Comparison of ENCODE assay signal across 1 cellular context in genomic region chr5:2038337-2039179, GRCh38.
A peak's percentile ranks its signal among the peaks of the same experiment; 100 is the strongest.
TF ChIP-seq lines count a peak whose summit lies in the region.

No MANE protein-coding gene starts in this region.

TF ChIP-seq in K562, 482 proteins besides CTCF, POLR2A, EP300 and RAD21 (continued from another document and continues in another):
- no peak for TF ChIP-seq CHAMP1 (IDR thresholded peaks at IDR 0.05)
- TF ChIP-seq RBM15 (IDR thresholded peaks at IDR 0.05; ENCODE audit: insufficient read depth, low read length): no peak
- no peak for TF ChIP-seq CREBBP (IDR thresholded peaks at IDR 0.05; ENCODE audit: low read depth, low read length)
- no peak for TF ChIP-seq SMARCA5 (IDR thresholded peaks at IDR 0.05)
- TF ChIP-seq ILK (tag; IDR thresholded peaks at IDR 0.05; ENCODE audit: borderline replicate concordance, low read depth): no peak
- TF ChIP-seq GTF2B (IDR thresholded peaks at IDR 0.05; ENCODE audit: extremely low read depth, insufficient read length): no peak
- no peak for TF ChIP-seq POLR3G (IDR thresholded peaks at IDR 0.05; ENCODE audit: extremely low read depth, insufficient read length, insufficient replicate concordance)
- TF ChIP-seq COPS2 (conservative IDR thresholded peaks at IDR 0.05): no peak
- no peak for TF ChIP-seq ZBTB11 (CRISPR knock-in tag; IDR thresholded peaks at IDR 0.05)
- TF ChIP-seq ZNF431 (CRISPR knock-in tag; IDR thresholded peaks at IDR 0.05): no peak
- TF ChIP-seq ETV1 (tag; conservative IDR thresholded peaks at IDR 0.05; ENCODE audit: low read depth): no peak
- TF ChIP-seq TSC22D4 (tag; IDR thresholded peaks at IDR 0.05): no peak
- TF ChIP-seq ID3 (CRISPR knock-in tag; IDR thresholded peaks at IDR 0.05): no peak
- TF ChIP-seq ID3 (tag; IDR thresholded peaks at IDR 0.05): no peak
- no peak for TF ChIP-seq DNMT1 (IDR thresholded peaks at IDR 0.05)
- TF ChIP-seq ZKSCAN1 (IDR thresholded peaks at IDR 0.05; ENCODE audit: low read depth, low read length): no peak
- TF ChIP-seq SFPQ (IDR thresholded peaks at IDR 0.05; ENCODE audit: low read depth, low read length): no peak
- 0 out of 2 replicates have a peak, but pooled peaks have one; percentile 37 for TF ChIP-seq SMAD4 (CRISPR knock-in tag; conservative IDR thresholded peaks at IDR 0.05)
- no peak for TF ChIP-seq ELK3 (CRISPR knock-in tag; IDR thresholded peaks at IDR 0.05)
- no peak for TF ChIP-seq ZNF511 (CRISPR knock-in tag; IDR thresholded peaks at IDR 0.05)
- no peak for TF ChIP-seq ZNF57 (CRISPR knock-in tag; IDR thresholded peaks at IDR 0.05)
- TF ChIP-seq RBM34 (IDR thresholded peaks at IDR 0.05; ENCODE audit: borderline replicate concordance, insufficient read depth, low read length): no peak
- no peak for TF ChIP-seq TAL1 (IDR thresholded peaks at IDR 0.05)
- no peak for TF ChIP-seq AFF1 (IDR thresholded peaks at IDR 0.05; ENCODE audit: low read depth in 1 of 2, partially characterized antibody in 2 of 2)
- no peak for TF ChIP-seq SNIP1 (IDR thresholded peaks at IDR 0.05; ENCODE audit: low read depth)
- no peak for TF ChIP-seq SLC30A9 (CRISPR knock-in tag; IDR thresholded peaks at IDR 0.05)
- TF ChIP-seq ZBTB17 (CRISPR knock-in tag; IDR thresholded peaks at IDR 0.05): no peak
- no peak for TF ChIP-seq HMG20B (CRISPR knock-in tag; IDR thresholded peaks at IDR 0.05)
- no peak for TF ChIP-seq CSDE1 (IDR thresholded peaks at IDR 0.05)
- TF ChIP-seq CBX5 (IDR thresholded peaks at IDR 0.05; ENCODE audit: borderline replicate concordance, low read depth): no peak
- TF ChIP-seq BCLAF1 (IDR thresholded peaks at IDR 0.05; ENCODE audit: borderline replicate concordance in 1 of 2, control insufficient read depth in 1 of 2, low read depth in 2 of 2, low read length in 1 of 2): no peak
- 0 out of 2 replicates have a peak, but pooled peaks have one; percentile 30 for TF ChIP-seq GATAD2B (IDR thresholded peaks at IDR 0.05; ENCODE audit: borderline replicate concordance)
- no peak for TF ChIP-seq ZNF780A (CRISPR knock-in tag; IDR thresholded peaks at IDR 0.05)
- TF ChIP-seq CEBPZ (IDR thresholded peaks at IDR 0.05; ENCODE audit: borderline replicate concordance, low read depth, low read length): no peak
- no peak for TF ChIP-seq ELF4 (CRISPR knock-in tag; IDR thresholded peaks at IDR 0.05)
- no peak for TF ChIP-seq MTF1 (CRISPR knock-in tag; IDR thresholded peaks at IDR 0.05; ENCODE audit: borderline replicate concordance)
- TF ChIP-seq ZNF143 (CRISPR knock-in tag; IDR thresholded peaks at IDR 0.05): no peak
- TF ChIP-seq SREBF1 (IDR thresholded peaks at IDR 0.05; ENCODE audit: borderline replicate concordance, low read depth, low read length): no peak
- TF ChIP-seq SRSF7 (optimal IDR thresholded peaks at IDR 0.05; ENCODE audit: low read depth, low read length): no peak
- no peak for TF ChIP-seq BRD4 (IDR thresholded peaks at IDR 0.05)
- no peak for TF ChIP-seq HEY1 (CRISPR knock-in tag; IDR thresholded peaks at IDR 0.05; ENCODE audit: borderline replicate concordance)
- no peak for TF ChIP-seq ZNF75A (CRISPR knock-in tag; IDR thresholded peaks at IDR 0.05)
